Comparison of ENCODE assay signal across 17 cellular contexts in the genomic region with DNA sequence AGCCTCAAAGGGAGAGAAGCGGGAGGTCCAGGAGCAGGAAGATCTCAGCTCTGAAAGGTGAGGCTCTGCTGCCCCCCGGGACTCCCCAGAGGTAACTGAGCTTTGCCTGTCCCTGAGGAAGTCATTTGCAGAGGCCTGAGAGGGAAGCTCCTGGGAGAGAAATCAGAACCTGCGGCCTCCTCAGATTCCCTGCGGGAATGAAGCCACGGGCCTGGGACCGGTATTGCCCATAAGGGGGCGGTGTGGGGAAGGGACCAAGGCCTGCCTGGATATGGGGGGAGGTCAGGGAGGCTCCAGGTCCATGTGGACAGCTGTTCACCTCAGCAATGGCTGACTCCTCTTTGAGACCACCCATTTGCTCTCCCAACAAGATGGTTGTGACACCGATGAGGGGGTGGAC. TPM values are rescaled to one million over a fixed set of nuclear protein-coding genes. Genes with fewer than 3 reads are reported as not detected.
DNase-seq lines count a peak whose midpoint lies in the region; ATAC-seq and TF ChIP-seq lines count a peak whose summit lies in the region.
"Had no signal": no experiment of that assay in that cellular context is flagged by ENCODE, and none has a peak within 500 bp of the region (broad histone marks: within the 10 kb centered on the region; RNA-seq: fewer than 3 reads in every experiment).

No MANE protein-coding gene starts in this region.

- no peaks in the 10 kb centered on the region for H3K27me3 Mint-ChIP-seq in activated CD8-positive, alpha-beta T cell treated with anti-CD3 and anti-CD28 coated beads for 36 hours
- H3K27me3 Mint-ChIP-seq: activated naive CD4-positive, alpha-beta T cell treated with anti-CD3 and anti-CD28 coated beads, Interleukin-2, amount 50 U/mL, for 24 hours; B cell had no signal

- no peaks in the 10 kb centered on the region for H3K36me3 Mint-ChIP-seq in activated CD8-positive, alpha-beta T cell treated with anti-CD3 and anti-CD28 coated beads for 36 hours (ENCODE audit: low read depth)
- H3K36me3 Mint-ChIP-seq: activated CD4-positive, alpha-beta memory T cell treated with anti-CD3 and anti-CD28 coated beads for 36 hours; activated naive CD4-positive, alpha-beta T cell treated with anti-CD3 and anti-CD28 coated beads, Interleukin-2, amount 50 U/mL, for 24 hours had no signal

- H3K4me3 ChIP-seq in GM12864 (ENCODE audit: low read depth, low read length) = no peak overlapping the region
- H3K4me3 ChIP-seq in iPS DF 6.9 (ENCODE audit: low read length) = no peak overlapping the region
- H3K4me3 ChIP-seq: coronary artery, vagina had no signal

- H3K36me3 ChIP-seq in iPS DF 6.9 (ENCODE audit: control insufficient read depth, insufficient read depth, low read length) = no peaks in the 10 kb centered on the region
- H3K36me3 ChIP-seq: vagina had no signal

- WGBS in iPS DF 6.9 (ENCODE audit: insufficient coverage, insufficient read length) = no CpG with 5 or more reads among the region's 8 CpGs

- H3K27ac ChIP-seq in 22Rv1 = no peak overlapping the region
- no peak overlapping the region for H3K27ac ChIP-seq in VCaP
- no peak overlapping the region for H3K27ac ChIP-seq in iPS DF 6.9 (ENCODE audit: low read length)
- H3K27ac ChIP-seq: coronary artery, vagina had no signal

- no peaks in the 10 kb centered on the region for H3K9me3 Mint-ChIP-seq in activated CD8-positive, alpha-beta T cell treated with anti-CD3 and anti-CD28 coated beads for 36 hours
- H3K9me3 Mint-ChIP-seq: activated CD4-positive, alpha-beta memory T cell treated with anti-CD3 and anti-CD28 coated beads for 36 hours; activated naive CD4-positive, alpha-beta T cell treated with anti-CD3 and anti-CD28 coated beads, Interleukin-2, amount 50 U/mL, for 24 hours had no signal

- no peaks in the 10 kb centered on the region for H3K9me3 ChIP-seq in iPS DF 6.9 (ENCODE audit: control insufficient read depth, insufficient read depth, low read length)
- H3K9me3 ChIP-seq: vagina had no signal

- peak; percentile 35; the same call in 1 of the 2 replicates for TF ChIP-seq CTCF in 22Rv1 (IDR thresholded peaks at IDR 0.05)
- TF ChIP-seq CTCF in GM12864 (IDR thresholded peaks at IDR 0.05; ENCODE audit: low read depth, low read length, missing control alignments) = peak; percentile 19
- peak; percentile 22 for TF ChIP-seq CTCF in VCaP (conservative IDR thresholded peaks at IDR 0.05)
- TF ChIP-seq CTCF in activated CD8-positive, alpha-beta T cell treated with anti-CD3 and anti-CD28 coated beads for 36 hours (IDR thresholded peaks at IDR 0.05) = no peak

- no peaks in the 10 kb centered on the region for H3K27me3 ChIP-seq in iPS DF 6.9 (ENCODE audit: control insufficient read depth, insufficient read depth, low read length)
- H3K27me3 ChIP-seq: vagina had no signal

- ATAC-seq in GM21723 (IDR thresholded peaks at IDR 0.05; ENCODE audit: unreplicated experiment) = no peak
- no peak for ATAC-seq in activated CD8-positive, alpha-beta T cell treated with anti-CD3 and anti-CD28 coated beads for 36 hours
- ATAC-seq in GM19324 (IDR thresholded peaks at IDR 0.05; ENCODE audit: low FRiP score, unreplicated experiment) = no peak
- ATAC-seq: left cardiac atrium had no signal

- peaks cover 2% of the 10 kb centered on the region; the same call in 1 of the 2 replicates for H3K4me1 ChIP-seq in iPS DF 6.9 (ENCODE audit: control insufficient read depth, insufficient read depth, low read length)
- H3K4me1 ChIP-seq: vagina had no signal

- H3K4me1 Mint-ChIP-seq in activated CD8-positive, alpha-beta T cell treated with anti-CD3 and anti-CD28 coated beads for 36 hours (ENCODE audit: low read depth) = no peaks in the 10 kb centered on the region
- H3K4me1 Mint-ChIP-seq: activated naive CD4-positive, alpha-beta T cell treated with anti-CD3 and anti-CD28 coated beads, Interleukin-2, amount 50 U/mL, for 24 hours; B cell had no signal

- DNase-seq in GM12864 (ENCODE audit: low read depth) (no peak), iPS DF 6.9 (ENCODE audit: low read depth, low spot score) (peak; percentile 25)
- no peak for DNase-seq in activated CD8-positive, alpha-beta T cell treated with anti-CD3 and anti-CD28 coated beads for 36 hours
- DNase-seq in activated CD4-positive, CD25-positive, alpha-beta regulatory T cell (lab: John Stamatoyannopoulos, UW) = no peak
- DNase-seq: activated CD4-positive, alpha-beta memory T cell treated with anti-CD3 and anti-CD28 coated beads for 36 hours; left cardiac atrium; NCI-H187; T-helper 1 cell had no signal

- CTCF ChIA-PET in activated CD8-positive, alpha-beta T cell treated with anti-CD3 and anti-CD28 coated beads for 36 hours (lab: Charles Lee) = no interaction called here

- H3K4me3 Mint-ChIP-seq in activated CD8-positive, alpha-beta T cell treated with anti-CD3 and anti-CD28 coated beads for 36 hours = no peak overlapping the region
- H3K4me3 Mint-ChIP-seq: activated CD4-positive, alpha-beta memory T cell treated with anti-CD3 and anti-CD28 coated beads for 36 hours; activated naive CD4-positive, alpha-beta T cell treated with anti-CD3 and anti-CD28 coated beads, Interleukin-2, amount 50 U/mL, for 24 hours; B cell had no signal

- H3K27ac Mint-ChIP-seq in activated CD8-positive, alpha-beta T cell treated with anti-CD3 and anti-CD28 coated beads for 36 hours = no peak overlapping the region
- H3K27ac Mint-ChIP-seq: activated CD4-positive, alpha-beta memory T cell treated with anti-CD3 and anti-CD28 coated beads for 36 hours; activated naive CD4-positive, alpha-beta T cell treated with anti-CD3 and anti-CD28 coated beads, Interleukin-2, amount 50 U/mL, for 24 hours; B cell had no signal

- POLR2A ChIA-PET in activated CD8-positive, alpha-beta T cell treated with anti-CD3 and anti-CD28 coated beads for 36 hours (lab: Charles Lee) = no interaction called here

- intact Hi-C loops in activated CD8-positive, alpha-beta T cell treated with anti-CD3 and anti-CD28 coated beads for 36 hours (cut with micrococcal nuclease) = no loop called here

RNA-seq across cellular contexts. Expression of a gene that starts 1.3 kb away (rescaled TPM):
- total RNA-seq in activated CD8-positive, alpha-beta T cell treated with anti-CD3 and anti-CD28 coated beads for 36 hours = not detected
- total RNA-seq: activated CD4-positive, alpha-beta memory T cell treated with anti-CD3 and anti-CD28 coated beads for 36 hours; B cell; frontal cortex; left cardiac atrium; vagina had no signal

RNA-seq across cellular contexts. Expression of a gene that starts 33.8 kb away (rescaled TPM):
- not detected for total RNA-seq in activated CD8-positive, alpha-beta T cell treated with anti-CD3 and anti-CD28 coated beads for 36 hours
- total RNA-seq: activated CD4-positive, alpha-beta memory T cell treated with anti-CD3 and anti-CD28 coated beads for 36 hours; B cell; frontal cortex; left cardiac atrium; vagina had no signal
